Comparison of ENCODE assay signal across 9 cellular contexts in the genomic region with DNA sequence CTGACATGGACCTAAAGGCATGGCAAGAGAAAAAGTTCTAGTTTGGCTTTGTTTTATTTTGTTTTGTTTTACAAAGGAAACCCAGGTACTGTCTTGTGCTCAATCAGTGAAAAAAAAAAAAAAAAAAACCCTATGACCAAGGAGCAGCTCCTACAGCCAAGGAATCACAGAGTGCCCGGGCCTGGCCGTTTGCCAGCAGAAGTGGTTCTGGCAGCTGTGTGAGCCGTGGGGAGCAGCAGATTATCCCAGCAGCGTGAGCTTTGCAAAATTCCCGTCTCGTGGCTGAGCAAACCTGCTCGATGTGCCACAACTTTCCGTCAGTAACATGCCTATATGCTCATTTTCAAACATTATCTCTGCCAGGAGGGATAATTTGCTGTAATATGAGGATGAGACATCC.
DNase-seq lines count a peak whose midpoint lies in the region; ATAC-seq and TF ChIP-seq lines count a peak whose summit lies in the region.
"Had no signal": no experiment of that assay in that cellular context is flagged by ENCODE, and none has a peak within 500 bp of the region (broad histone marks: within the 10 kb centered on the region; RNA-seq: fewer than 3 reads in every experiment).

No MANE protein-coding gene starts in this region.

- peaks cover 0 to 3% (median 0%) of the 10 kb centered on the region in 5 experiments for H3K9me3 Mint-ChIP-seq in brain
- no peaks in the 10 kb centered on the region for H3K9me3 Mint-ChIP-seq in activated T-cell treated with anti-CD3 and anti-CD28 coated beads, Interleukin-2, amount 50 U/mL, for 4 hours

- H3K36me3 Mint-ChIP-seq in brain, result no peaks in the 10 kb centered on the region
- no peaks in the 10 kb centered on the region for H3K36me3 Mint-ChIP-seq in activated T-cell treated with anti-CD3 and anti-CD28 coated beads, Interleukin-2, amount 50 U/mL, for 4 hours (ENCODE audit: insufficient read depth)
- H3K36me3 Mint-ChIP-seq: CD4-positive, alpha-beta memory T cell had no signal

- peak in 8 of 14 donors; percentile 4 to 46 (median 10) for DNase-seq in C1 segment of cervical spinal cord (lab: John Stamatoyannopoulos, UW)
- peak; percentile 50 for DNase-seq in NCI-H2029 treated with DMSO at 0.1 percent for 48 hours (lab: John Stamatoyannopoulos, UW)
- peak; percentile 44 for DNase-seq in midbrain (lab: John Stamatoyannopoulos, UW)
- no peak for DNase-seq in NOMO-1 treated with DMSO at 0.1 percent for 48 hours (lab: John Stamatoyannopoulos, UW; ENCODE audit: unreplicated experiment)
- DNase-seq in T-helper 1 cell, result no peak
- DNase-seq in activated T-cell treated with anti-CD3 and anti-CD28 coated beads, Interleukin-2, amount 50 U/mL, for 4 hours, result no peak
- DNase-seq: CD4-positive, alpha-beta memory T cell had no signal

- ATAC-seq in GM19467 (IDR thresholded peaks at IDR 0.05; ENCODE audit: unreplicated experiment), result no peak
- no peak for ATAC-seq in activated T-cell treated with anti-CD3 and anti-CD28 coated beads, Interleukin-2, amount 50 U/mL, for 4 hours

- peak overlapping the region in 4 of 5 experiments; percentile 16 to 52 (median 32) for H3K4me3 Mint-ChIP-seq in brain
- no peak overlapping the region for H3K4me3 Mint-ChIP-seq in activated T-cell treated with anti-CD3 and anti-CD28 coated beads, Interleukin-2, amount 50 U/mL, for 4 hours
- H3K4me3 Mint-ChIP-seq: CD4-positive, alpha-beta memory T cell had no signal

- H3K27me3 Mint-ChIP-seq in brain, result no peaks in the 10 kb centered on the region
- H3K27me3 Mint-ChIP-seq in activated T-cell treated with anti-CD3 and anti-CD28 coated beads, Interleukin-2, amount 50 U/mL, for 4 hours (ENCODE audit: low read depth), result peaks cover 7% of the 10 kb centered on the region

- H3K4me1 Mint-ChIP-seq in brain, result peaks cover 19% of the 10 kb centered on the region
- H3K4me1 Mint-ChIP-seq in activated T-cell treated with anti-CD3 and anti-CD28 coated beads, Interleukin-2, amount 50 U/mL, for 4 hours (ENCODE audit: low read depth), result no peaks in the 10 kb centered on the region
- H3K4me1 Mint-ChIP-seq: CD4-positive, alpha-beta memory T cell had no signal

- H3K27ac Mint-ChIP-seq in brain, result peak overlapping the region in 3 of 5 experiments; percentile 26 to 82 (median 74)
- H3K27ac Mint-ChIP-seq: CD4-positive, alpha-beta memory T cell had no signal

- TF ChIP-seq CTCF in brain (conservative IDR thresholded peaks at IDR 0.05), result no peak

Comparison
In these comparisons a context has a peak if more than half of its experiments do, and no peak if none do; other contexts are left out.
1. DNase-seq: peak in C1 segment of cervical spinal cord (8 of 14), NCI-H2029 treated with DMSO at 0.1 percent for 48 hours (single experiment) and midbrain (single experiment); none in NOMO-1 treated with DMSO at 0.1 percent for 48 hours (single experiment), T-helper 1 cell (0 of 5) and activated T-cell treated with anti-CD3 and anti-CD28 coated beads, Interleukin-2, amount 50 U/mL, for 4 hours (single experiment).